In the genomic region with DNA sequence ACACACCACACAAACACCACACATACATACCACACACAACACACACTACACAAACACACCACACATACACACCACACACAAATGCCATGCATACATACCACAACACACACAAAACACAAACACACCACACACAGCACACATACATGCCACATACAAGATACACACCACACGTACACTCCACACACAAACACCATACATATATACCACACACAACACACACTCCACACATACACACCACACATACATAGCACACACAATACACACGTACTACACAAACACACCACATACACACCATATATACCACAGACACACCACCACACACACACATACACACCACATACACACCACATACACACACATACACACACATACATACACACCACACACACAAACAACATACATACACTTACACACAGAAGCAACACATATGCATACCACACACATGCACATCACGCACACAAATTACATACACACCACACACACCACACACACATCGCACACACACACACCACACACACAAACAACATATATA, we compare ENCODE assay signal across 2 cellular contexts.
TF ChIP-seq lines count a peak whose summit lies in the region.

No MANE protein-coding gene starts in this region.

TF ChIP-seq in HEK293, 187 proteins besides CTCF, POLR2A, EP300 and RAD21 (continues in another document):
- TF ChIP-seq SCRT1 (tag by site-specific recombination; IDR thresholded peaks at IDR 0.05; ENCODE audit: borderline replicate concordance) = no peak
- TF ChIP-seq, protein P1, sequence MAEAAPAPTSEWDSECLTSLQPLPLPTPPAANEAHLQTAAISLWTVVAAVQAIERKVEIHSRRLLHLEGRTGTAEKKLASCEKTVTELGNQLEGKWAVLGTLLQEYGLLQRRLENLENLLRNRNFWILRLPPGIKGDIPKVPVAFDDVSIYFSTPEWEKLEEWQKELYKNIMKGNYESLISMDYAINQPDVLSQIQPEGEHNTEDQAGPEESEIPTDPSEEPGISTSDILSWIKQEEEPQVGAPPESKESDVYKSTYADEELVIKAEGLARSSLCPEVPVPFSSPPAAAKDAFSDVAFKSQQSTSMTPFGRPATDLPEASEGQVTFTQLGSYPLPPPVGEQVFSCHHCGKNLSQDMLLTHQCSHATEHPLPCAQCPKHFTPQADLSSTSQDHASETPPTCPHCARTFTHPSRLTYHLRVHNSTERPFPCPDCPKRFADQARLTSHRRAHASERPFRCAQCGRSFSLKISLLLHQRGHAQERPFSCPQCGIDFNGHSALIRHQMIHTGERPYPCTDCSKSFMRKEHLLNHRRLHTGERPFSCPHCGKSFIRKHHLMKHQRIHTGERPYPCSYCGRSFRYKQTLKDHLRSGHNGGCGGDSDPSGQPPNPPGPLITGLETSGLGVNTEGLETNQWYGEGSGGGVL (tag by site-specific recombination; IDR thresholded peaks at IDR 0.05) = peak; percentile 10; the same call in 1 of the 2 replicates
- TF ChIP-seq, protein P2, sequence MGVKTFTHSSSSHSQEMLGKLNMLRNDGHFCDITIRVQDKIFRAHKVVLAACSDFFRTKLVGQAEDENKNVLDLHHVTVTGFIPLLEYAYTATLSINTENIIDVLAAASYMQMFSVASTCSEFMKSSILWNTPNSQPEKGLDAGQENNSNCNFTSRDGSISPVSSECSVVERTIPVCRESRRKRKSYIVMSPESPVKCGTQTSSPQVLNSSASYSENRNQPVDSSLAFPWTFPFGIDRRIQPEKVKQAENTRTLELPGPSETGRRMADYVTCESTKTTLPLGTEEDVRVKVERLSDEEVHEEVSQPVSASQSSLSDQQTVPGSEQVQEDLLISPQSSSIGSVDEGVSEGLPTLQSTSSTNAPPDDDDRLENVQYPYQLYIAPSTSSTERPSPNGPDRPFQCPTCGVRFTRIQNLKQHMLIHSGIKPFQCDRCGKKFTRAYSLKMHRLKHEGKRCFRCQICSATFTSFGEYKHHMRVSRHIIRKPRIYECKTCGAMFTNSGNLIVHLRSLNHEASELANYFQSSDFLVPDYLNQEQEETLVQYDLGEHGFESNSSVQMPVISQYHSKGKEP (tag by site-specific recombination; IDR thresholded peaks at IDR 0.05) = no peak
- no peak for TF ChIP-seq EGR2 (tag by site-specific recombination; IDR thresholded peaks at IDR 0.05; ENCODE audit: low read depth)
- TF ChIP-seq, protein P3, sequence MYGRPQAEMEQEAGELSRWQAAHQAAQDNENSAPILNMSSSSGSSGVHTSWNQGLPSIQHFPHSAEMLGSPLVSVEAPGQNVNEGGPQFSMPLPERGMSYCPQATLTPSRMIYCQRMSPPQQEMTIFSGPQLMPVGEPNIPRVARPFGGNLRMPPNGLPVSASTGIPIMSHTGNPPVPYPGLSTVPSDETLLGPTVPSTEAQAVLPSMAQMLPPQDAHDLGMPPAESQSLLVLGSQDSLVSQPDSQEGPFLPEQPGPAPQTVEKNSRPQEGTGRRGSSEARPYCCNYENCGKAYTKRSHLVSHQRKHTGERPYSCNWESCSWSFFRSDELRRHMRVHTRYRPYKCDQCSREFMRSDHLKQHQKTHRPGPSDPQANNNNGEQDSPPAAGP (tag by site-specific recombination; IDR thresholded peaks at IDR 0.05) = no peak
- no peak for TF ChIP-seq ZNF48 (tag by site-specific recombination; IDR thresholded peaks at IDR 0.05)
- TF ChIP-seq REPIN1 (tag by site-specific recombination; IDR thresholded peaks at IDR 0.05; ENCODE audit: low read depth) = no peak
- no peak for TF ChIP-seq GLI2 (tag by site-specific recombination; IDR thresholded peaks at IDR 0.05; ENCODE audit: borderline replicate concordance, low read depth)
- no peak for TF ChIP-seq GLI4 (tag by site-specific recombination; IDR thresholded peaks at IDR 0.05)
- TF ChIP-seq KLF9 (tag by site-specific recombination; IDR thresholded peaks at IDR 0.05; ENCODE audit: low read depth) = no peak
- TF ChIP-seq ZNF473 (tag by site-specific recombination; IDR thresholded peaks at IDR 0.05) = 0 out of 2 replicates have a peak, but pooled peaks have one; percentile 35
- peak; percentile 10; the same call in 1 of the 2 replicates for TF ChIP-seq ZNF157 (tag by site-specific recombination; IDR thresholded peaks at IDR 0.05)
- peak; percentile 11; the same call in 1 of the 2 replicates for TF ChIP-seq ZNF114 (tag by site-specific recombination; IDR thresholded peaks at IDR 0.05)
- no peak for TF ChIP-seq ZNF596 (tag by site-specific recombination; IDR thresholded peaks at IDR 0.05)
- TF ChIP-seq KLF7 (tag by site-specific recombination; IDR thresholded peaks at IDR 0.05; ENCODE audit: borderline replicate concordance) = no peak
- no peak for TF ChIP-seq ZNF510 (tag by site-specific recombination; IDR thresholded peaks at IDR 0.05; ENCODE audit: insufficient replicate concordance)
- peak; percentile 25; the same call in 1 of the 2 replicates for TF ChIP-seq ZBTB20 (tag by site-specific recombination; IDR thresholded peaks at IDR 0.05)
- TF ChIP-seq, protein P4, sequence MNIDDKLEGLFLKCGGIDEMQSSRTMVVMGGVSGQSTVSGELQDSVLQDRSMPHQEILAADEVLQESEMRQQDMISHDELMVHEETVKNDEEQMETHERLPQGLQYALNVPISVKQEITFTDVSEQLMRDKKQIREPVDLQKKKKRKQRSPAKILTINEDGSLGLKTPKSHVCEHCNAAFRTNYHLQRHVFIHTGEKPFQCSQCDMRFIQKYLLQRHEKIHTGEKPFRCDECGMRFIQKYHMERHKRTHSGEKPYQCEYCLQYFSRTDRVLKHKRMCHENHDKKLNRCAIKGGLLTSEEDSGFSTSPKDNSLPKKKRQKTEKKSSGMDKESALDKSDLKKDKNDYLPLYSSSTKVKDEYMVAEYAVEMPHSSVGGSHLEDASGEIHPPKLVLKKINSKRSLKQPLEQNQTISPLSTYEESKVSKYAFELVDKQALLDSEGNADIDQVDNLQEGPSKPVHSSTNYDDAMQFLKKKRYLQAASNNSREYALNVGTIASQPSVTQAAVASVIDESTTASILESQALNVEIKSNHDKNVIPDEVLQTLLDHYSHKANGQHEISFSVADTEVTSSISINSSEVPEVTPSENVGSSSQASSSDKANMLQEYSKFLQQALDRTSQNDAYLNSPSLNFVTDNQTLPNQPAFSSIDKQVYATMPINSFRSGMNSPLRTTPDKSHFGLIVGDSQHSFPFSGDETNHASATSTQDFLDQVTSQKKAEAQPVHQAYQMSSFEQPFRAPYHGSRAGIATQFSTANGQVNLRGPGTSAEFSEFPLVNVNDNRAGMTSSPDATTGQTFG (tag by site-specific recombination; IDR thresholded peaks at IDR 0.05; ENCODE audit: borderline replicate concordance) = peak; percentile 23; the same call in 1 of the 2 replicates
- 0 out of 2 replicates have a peak, but pooled peaks have one; percentile 62 for TF ChIP-seq ZNF248 (tag by site-specific recombination; IDR thresholded peaks at IDR 0.05)
- TF ChIP-seq ZFP37 (tag by site-specific recombination; IDR thresholded peaks at IDR 0.05) = no peak

TF ChIP-seq in K562, 482 proteins besides CTCF, POLR2A, EP300 and RAD21 (continues in another document):
- TF ChIP-seq, protein P5, sequence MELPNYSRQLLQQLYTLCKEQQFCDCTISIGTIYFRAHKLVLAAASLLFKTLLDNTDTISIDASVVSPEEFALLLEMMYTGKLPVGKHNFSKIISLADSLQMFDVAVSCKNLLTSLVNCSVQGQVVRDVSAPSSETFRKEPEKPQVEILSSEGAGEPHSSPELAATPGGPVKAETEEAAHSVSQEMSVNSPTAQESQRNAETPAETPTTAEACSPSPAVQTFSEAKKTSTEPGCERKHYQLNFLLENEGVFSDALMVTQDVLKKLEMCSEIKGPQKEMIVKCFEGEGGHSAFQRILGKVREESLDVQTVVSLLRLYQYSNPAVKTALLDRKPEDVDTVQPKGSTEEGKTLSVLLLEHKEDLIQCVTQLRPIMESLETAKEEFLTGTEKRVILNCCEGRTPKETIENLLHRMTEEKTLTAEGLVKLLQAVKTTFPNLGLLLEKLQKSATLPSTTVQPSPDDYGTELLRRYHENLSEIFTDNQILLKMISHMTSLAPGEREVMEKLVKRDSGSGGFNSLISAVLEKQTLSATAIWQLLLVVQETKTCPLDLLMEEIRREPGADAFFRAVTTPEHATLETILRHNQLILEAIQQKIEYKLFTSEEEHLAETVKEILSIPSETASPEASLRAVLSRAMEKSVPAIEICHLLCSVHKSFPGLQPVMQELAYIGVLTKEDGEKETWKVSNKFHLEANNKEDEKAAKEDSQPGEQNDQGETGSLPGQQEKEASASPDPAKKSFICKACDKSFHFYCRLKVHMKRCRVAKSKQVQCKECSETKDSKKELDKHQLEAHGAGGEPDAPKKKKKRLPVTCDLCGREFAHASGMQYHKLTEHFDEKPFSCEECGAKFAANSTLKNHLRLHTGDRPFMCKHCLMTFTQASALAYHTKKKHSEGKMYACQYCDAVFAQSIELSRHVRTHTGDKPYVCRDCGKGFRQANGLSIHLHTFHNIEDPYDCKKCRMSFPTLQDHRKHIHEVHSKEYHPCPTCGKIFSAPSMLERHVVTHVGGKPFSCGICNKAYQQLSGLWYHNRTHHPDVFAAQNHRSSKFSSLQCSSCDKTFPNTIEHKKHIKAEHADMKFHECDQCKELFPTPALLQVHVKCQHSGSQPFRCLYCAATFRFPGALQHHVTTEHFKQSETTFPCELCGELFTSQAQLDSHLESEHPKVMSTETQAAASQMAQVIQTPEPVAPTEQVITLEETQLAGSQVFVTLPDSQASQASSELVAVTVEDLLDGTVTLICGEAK (IDR thresholded peaks at IDR 0.05) = no peak
- TF ChIP-seq, protein P5 (CRISPR knock-in tag; IDR thresholded peaks at IDR 0.05) = 0 out of 2 replicates have a peak, but pooled peaks have one; percentile 7
- TF ChIP-seq NCOR1 (IDR thresholded peaks at IDR 0.05) (peak; percentile 23; the same call in 1 of the 2 replicates), ZFPM2 (CRISPR knock-in tag; IDR thresholded peaks at IDR 0.05) (no peak), MYBL2 (IDR thresholded peaks at IDR 0.05; ENCODE audit: low read depth) (peak; percentile 9; the same call in 1 of the 2 replicates), MYBL2 (CRISPR knock-in tag; IDR thresholded peaks at IDR 0.05; ENCODE audit: borderline replicate concordance) (no peak), CHD4 (IDR thresholded peaks at IDR 0.05; ENCODE audit: insufficient read depth, insufficient replicate concordance, low read depth, low read length, poor library complexity, severe bottlenecking) (peak; percentile 48), ADNP (tag; IDR thresholded peaks at IDR 0.05) (peak; percentile 51; the same call in 1 of the 2 replicates), KHSRP (IDR thresholded peaks at IDR 0.05) (no peak), KDM1A (IDR thresholded peaks at IDR 0.05) (0 out of 4 replicates have a peak, but pooled peaks of 1 of the 2 experiments have one; percentile 12), BCOR (IDR thresholded peaks at IDR 0.05) (peak; percentile 14), HDAC1 (IDR thresholded peaks at IDR 0.05) (0 out of 4 replicates have a peak, but pooled peaks have one; percentile 43 to 47), IRF2 (CRISPR knock-in tag; IDR thresholded peaks at IDR 0.05) (no peak), SNIP1 (IDR thresholded peaks at IDR 0.05; ENCODE audit: low read depth) (0 out of 2 replicates have a peak, but pooled peaks have one; percentile 6)
- TF ChIP-seq, protein P6, sequence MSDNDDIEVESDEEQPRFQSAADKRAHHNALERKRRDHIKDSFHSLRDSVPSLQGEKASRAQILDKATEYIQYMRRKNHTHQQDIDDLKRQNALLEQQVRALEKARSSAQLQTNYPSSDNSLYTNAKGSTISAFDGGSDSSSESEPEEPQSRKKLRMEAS (CRISPR knock-in tag; IDR thresholded peaks at IDR 0.05) = peak; percentile 10; the same call in 1 of the 2 replicates
- TF ChIP-seq, protein P7, sequence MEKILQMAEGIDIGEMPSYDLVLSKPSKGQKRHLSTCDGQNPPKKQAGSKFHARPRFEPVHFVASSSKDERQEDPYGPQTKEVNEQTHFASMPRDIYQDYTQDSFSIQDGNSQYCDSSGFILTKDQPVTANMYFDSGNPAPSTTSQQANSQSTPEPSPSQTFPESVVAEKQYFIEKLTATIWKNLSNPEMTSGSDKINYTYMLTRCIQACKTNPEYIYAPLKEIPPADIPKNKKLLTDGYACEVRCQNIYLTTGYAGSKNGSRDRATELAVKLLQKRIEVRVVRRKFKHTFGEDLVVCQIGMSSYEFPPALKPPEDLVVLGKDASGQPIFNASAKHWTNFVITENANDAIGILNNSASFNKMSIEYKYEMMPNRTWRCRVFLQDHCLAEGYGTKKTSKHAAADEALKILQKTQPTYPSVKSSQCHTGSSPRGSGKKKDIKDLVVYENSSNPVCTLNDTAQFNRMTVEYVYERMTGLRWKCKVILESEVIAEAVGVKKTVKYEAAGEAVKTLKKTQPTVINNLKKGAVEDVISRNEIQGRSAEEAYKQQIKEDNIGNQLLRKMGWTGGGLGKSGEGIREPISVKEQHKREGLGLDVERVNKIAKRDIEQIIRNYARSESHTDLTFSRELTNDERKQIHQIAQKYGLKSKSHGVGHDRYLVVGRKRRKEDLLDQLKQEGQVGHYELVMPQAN (IDR thresholded peaks at IDR 0.05; ENCODE audit: borderline replicate concordance) = peak; percentile 43; the same call in 1 of the 2 replicates
- TF ChIP-seq, protein P8, sequence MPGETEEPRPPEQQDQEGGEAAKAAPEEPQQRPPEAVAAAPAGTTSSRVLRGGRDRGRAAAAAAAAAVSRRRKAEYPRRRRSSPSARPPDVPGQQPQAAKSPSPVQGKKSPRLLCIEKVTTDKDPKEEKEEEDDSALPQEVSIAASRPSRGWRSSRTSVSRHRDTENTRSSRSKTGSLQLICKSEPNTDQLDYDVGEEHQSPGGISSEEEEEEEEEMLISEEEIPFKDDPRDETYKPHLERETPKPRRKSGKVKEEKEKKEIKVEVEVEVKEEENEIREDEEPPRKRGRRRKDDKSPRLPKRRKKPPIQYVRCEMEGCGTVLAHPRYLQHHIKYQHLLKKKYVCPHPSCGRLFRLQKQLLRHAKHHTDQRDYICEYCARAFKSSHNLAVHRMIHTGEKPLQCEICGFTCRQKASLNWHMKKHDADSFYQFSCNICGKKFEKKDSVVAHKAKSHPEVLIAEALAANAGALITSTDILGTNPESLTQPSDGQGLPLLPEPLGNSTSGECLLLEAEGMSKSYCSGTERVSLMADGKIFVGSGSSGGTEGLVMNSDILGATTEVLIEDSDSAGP (CRISPR knock-in tag; IDR thresholded peaks at IDR 0.05) = 0 out of 2 replicates have a peak, but pooled peaks have one; percentile 20
